16 cellular contexts compared by ENCODE assay signal in the genomic region with DNA sequence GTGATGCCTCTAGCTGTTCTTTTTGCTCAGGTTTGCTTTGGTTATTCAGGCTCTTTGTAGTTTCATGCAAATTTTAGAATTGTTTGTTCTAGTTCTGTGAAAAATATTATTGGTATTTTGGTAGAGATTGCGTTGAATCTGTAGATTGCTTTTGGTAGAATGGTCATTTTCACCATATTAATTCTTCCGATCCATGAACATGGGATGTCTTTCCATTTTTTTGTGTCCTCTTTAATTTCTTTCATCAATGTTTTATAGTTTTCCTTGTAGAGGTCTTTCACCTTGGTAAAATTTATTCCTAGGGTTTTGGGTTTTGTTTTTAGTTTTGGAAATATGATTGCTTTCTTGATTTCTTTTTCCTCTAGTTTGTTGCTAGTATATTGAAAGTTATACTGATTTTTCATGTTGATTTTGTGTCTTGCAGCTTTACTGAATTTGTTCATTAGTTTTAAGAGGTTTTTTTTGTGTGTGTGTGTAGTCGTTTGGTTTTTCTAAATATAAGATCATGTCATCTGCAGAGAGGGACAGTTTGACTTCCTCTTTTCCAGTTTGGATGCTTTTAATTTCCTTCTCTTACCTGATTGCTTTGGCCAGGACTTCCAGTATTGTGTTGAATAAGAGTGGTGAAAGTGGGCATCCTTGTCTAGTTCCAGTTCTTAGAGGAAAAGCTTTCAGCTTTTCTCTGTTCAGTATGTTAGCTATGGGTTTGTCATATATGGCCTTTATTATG. TPM values are rescaled to one million over a fixed set of nuclear protein-coding genes. Genes with fewer than 3 reads are reported as not detected.
DNase-seq lines count a peak whose midpoint lies in the region; ATAC-seq and TF ChIP-seq lines count a peak whose summit lies in the region.
"Had no signal": no experiment of that assay in that cellular context is flagged by ENCODE, and none has a peak within 500 bp of the region (broad histone marks: within the 10 kb centered on the region; RNA-seq: fewer than 3 reads in every experiment).

No MANE protein-coding gene starts in this region.

- H3K36me3 ChIP-seq in SU-DHL-6 (ENCODE audit: low read length) (peaks cover 38% of the 10 kb centered on the region), breast epithelium (no peaks in the 10 kb centered on the region)
- H3K36me3 ChIP-seq: BE2C had no signal

- H3K27me3 Mint-ChIP-seq in activated naive CD4-positive, alpha-beta T cell treated with anti-CD3 and anti-CD28 coated beads, Interleukin-2, amount 50 U/mL, for 24 hours, result no peaks in the 10 kb centered on the region
- no peaks in the 10 kb centered on the region for H3K27me3 Mint-ChIP-seq in memory B cell
- H3K27me3 Mint-ChIP-seq: CD4-positive, alpha-beta memory T cell had no signal

- no peak overlapping the region for H3K4me3 Mint-ChIP-seq in activated naive CD4-positive, alpha-beta T cell treated with anti-CD3 and anti-CD28 coated beads, Interleukin-2, amount 50 U/mL, for 24 hours
- peak overlapping the region; percentile 1 for H3K4me3 Mint-ChIP-seq in memory B cell
- H3K4me3 Mint-ChIP-seq: HFFc6 had no signal

- no peak overlapping the region; the same call in 1 of the 2 replicates for H3K27ac ChIP-seq in SU-DHL-6 (ENCODE audit: low read depth, low read length)
- no peak overlapping the region for H3K27ac ChIP-seq in breast epithelium
- H3K27ac ChIP-seq: C4-2B had no signal

- peaks cover 51% of the 10 kb centered on the region for H3K4me1 Mint-ChIP-seq in activated naive CD4-positive, alpha-beta T cell treated with anti-CD3 and anti-CD28 coated beads, Interleukin-2, amount 50 U/mL, for 24 hours
- peaks cover 31% of the 10 kb centered on the region for H3K4me1 Mint-ChIP-seq in memory B cell

- peaks cover 18% of the 10 kb centered on the region; the same call in 1 of the 2 replicates for H3F3A ChIP-seq in SU-DHL-6 (ENCODE audit: insufficient read depth)

- TF ChIP-seq POLR2A in breast epithelium (IDR thresholded peaks at IDR 0.05), result no peak

- H3K4me3 ChIP-seq in SU-DHL-6 (ENCODE audit: insufficient read depth, low read length, poor library complexity, severe bottlenecking), result no peak overlapping the region
- H3K4me3 ChIP-seq in breast epithelium, result no peak overlapping the region
- H3K4me3 ChIP-seq: HAP-1 had no signal

- in situ Hi-C loops in KBM-7 (cut with MboI; ENCODE audit: low pct_unique_long_range_greater_than_20kb, low sequenced_read_pairs), result no loop called here

- peaks cover 64% of the 10 kb centered on the region for H3K79me2 ChIP-seq in SU-DHL-6 (ENCODE audit: insufficient read depth, low read length)

- no peak for DNase-seq in activated naive CD4-positive, alpha-beta T cell treated with anti-CD3 and anti-CD28 coated beads, Interleukin-2, amount 50 U/mL, for 72 hours (ENCODE audit: low spot score in 2 of 2)
- DNase-seq in KBM-7 (peak; percentile 15), memory B cell (ENCODE audit: low spot score in 2 of 2) (no peak), breast epithelium (ENCODE audit: low spot score in 2 of 2) (no peak), NCI-H524 treated with DMSO at 0.1 percent for 48 hours (lab: John Stamatoyannopoulos, UW) (no peak)
- DNase-seq in activated CD8-positive, alpha-beta memory T cell treated with anti-CD3 and anti-CD28 coated beads, Interleukin-2, amount 50 U/mL, for 4 hours, result no peak
- DNase-seq: BE2C; CD4-positive, alpha-beta memory T cell; DMS79; EL; HFFc6 had no signal

- peaks cover 40% of the 10 kb centered on the region for H3K36me3 Mint-ChIP-seq in activated naive CD4-positive, alpha-beta T cell treated with anti-CD3 and anti-CD28 coated beads, Interleukin-2, amount 50 U/mL, for 24 hours
- peaks cover 26 to 46% of the 10 kb centered on the region in 2 donors for H3K36me3 Mint-ChIP-seq in activated naive CD4-positive, alpha-beta T cell treated with anti-CD3 and anti-CD28 coated beads, Interleukin-2, amount 50 U/mL, for 72 hours
- peaks cover 45% of the 10 kb centered on the region for H3K36me3 Mint-ChIP-seq in memory B cell

- TF ChIP-seq CTCF in SU-DHL-6 (IDR thresholded peaks at IDR 0.05; ENCODE audit: insufficient read depth, low read length, poor library complexity, severe bottlenecking) (no peak), breast epithelium (IDR thresholded peaks at IDR 0.05) (no peak)

- H3K9me3 ChIP-seq in SU-DHL-6 (ENCODE audit: insufficient read depth, low read length) (peaks cover 16% of the 10 kb centered on the region; the same call in 1 of the 2 replicates), breast epithelium (no peaks in the 10 kb centered on the region)
- H3K9me3 ChIP-seq: BE2C had no signal

- no peak overlapping the region for H2AFZ ChIP-seq in SU-DHL-6 (ENCODE audit: low read depth, low read length, severe bottlenecking)

- H3K27me3 ChIP-seq in SU-DHL-6 (ENCODE audit: low read length), result no peaks in the 10 kb centered on the region
- no peaks in the 10 kb centered on the region for H3K27me3 ChIP-seq in breast epithelium
- H3K27me3 ChIP-seq: BE2C had no signal

- peak overlapping the region; percentile 35 for H3K4me2 ChIP-seq in SU-DHL-6 (ENCODE audit: low read depth, low read length, poor library complexity, severe bottlenecking)

- ATAC-seq in activated naive CD4-positive, alpha-beta T cell treated with anti-CD3 and anti-CD28 coated beads, Interleukin-2, amount 50 U/mL, for 72 hours, result no peak
- ATAC-seq in memory B cell (ENCODE audit: low read depth), result no peak
- ATAC-seq: HepG2 had no signal

- intact Hi-C loops in breast epithelium (cut with DNase I; ENCODE audit: low total_unique reads), result no loop called here

- peaks cover 13% of the 10 kb centered on the region for H3K9me3 Mint-ChIP-seq in activated naive CD4-positive, alpha-beta T cell treated with anti-CD3 and anti-CD28 coated beads, Interleukin-2, amount 50 U/mL, for 24 hours
- peaks cover 10% of the 10 kb centered on the region in 2 donors for H3K9me3 Mint-ChIP-seq in activated naive CD4-positive, alpha-beta T cell treated with anti-CD3 and anti-CD28 coated beads, Interleukin-2, amount 50 U/mL, for 72 hours
- H3K9me3 Mint-ChIP-seq in memory B cell, result peaks cover 10% of the 10 kb centered on the region
- H3K9me3 Mint-ChIP-seq: HFFc6 had no signal

- no peaks in the 10 kb centered on the region for H4K20me1 ChIP-seq in SU-DHL-6 (ENCODE audit: low read depth, low read length)

- no peak overlapping the region for H3K9ac ChIP-seq in SU-DHL-6 (ENCODE audit: low read length)

- H3K9me2 ChIP-seq in SU-DHL-6 (replicated peaks; ENCODE audit: insufficient read depth, low read length), result no peaks in the 10 kb centered on the region

- peak overlapping the region; percentile 32 for H3K27ac Mint-ChIP-seq in activated naive CD4-positive, alpha-beta T cell treated with anti-CD3 and anti-CD28 coated beads, Interleukin-2, amount 50 U/mL, for 24 hours
- no peak overlapping the region for H3K27ac Mint-ChIP-seq in activated naive CD4-positive, alpha-beta T cell treated with anti-CD3 and anti-CD28 coated beads, Interleukin-2, amount 50 U/mL, for 72 hours
- no peak overlapping the region for H3K27ac Mint-ChIP-seq in memory B cell
- H3K27ac Mint-ChIP-seq: HFFc6 had no signal

- H3K4me1 ChIP-seq in breast epithelium, result no peaks in the 10 kb centered on the region
- H3K4me1 ChIP-seq: BE2C, HAP-1 had no signal

RNA-seq across cellular contexts. Expression of a gene that starts 42.4 kb away (rescaled TPM):
- total RNA-seq in activated naive CD4-positive, alpha-beta T cell treated with anti-CD3 and anti-CD28 coated beads, Interleukin-2, amount 50 U/mL, for 72 hours, result 10 to 100 TPM; 22.0 to 33.6 TPM
- 10 to 100 TPM; 26.6 to 37.0 (median 29.4) TPM for total RNA-seq in breast epithelium
